ENCODE assay signal across 21 cellular contexts in the genomic region with DNA sequence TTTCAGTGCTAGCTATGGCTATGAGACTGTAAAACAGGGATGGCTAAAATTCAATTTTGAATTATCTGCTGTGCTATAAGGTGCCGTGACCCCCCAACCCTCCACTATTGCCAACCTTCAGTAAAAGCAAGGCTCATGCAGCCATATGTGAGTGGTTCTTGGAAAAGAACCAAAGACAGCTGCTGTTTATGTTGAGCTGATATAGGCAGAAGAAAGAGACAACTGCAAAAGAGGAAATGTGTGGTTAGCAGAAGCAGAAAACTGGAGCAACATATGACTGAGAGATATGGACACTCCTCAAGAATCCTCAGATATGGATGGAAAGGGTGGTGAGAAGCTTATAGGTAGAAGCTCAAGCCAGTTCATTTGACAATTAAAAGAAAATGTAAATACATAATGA.
"Had no signal": no experiment of that assay in that cellular context is flagged by ENCODE, and none has a peak within 500 bp of the region (broad histone marks: within the 10 kb centered on the region; RNA-seq: fewer than 3 reads in every experiment).

No MANE protein-coding gene starts in this region.

- H3K4me1 ChIP-seq: gastrocnemius medialis, heart right ventricle, psoas muscle had no signal

- DNase-seq: activated CD4-positive, alpha-beta memory T cell treated with anti-CD3 and anti-CD28 coated beads, Interleukin-2, amount 10 ng/mL, durations not matched to agents 7 days and 5 days; activated CD4-positive, alpha-beta T cell treated with anti-CD3 and anti-CD28 coated beads for 36 hours; activated naive CD4-positive, alpha-beta T cell; activated T-cell treated with anti-CD3 and anti-CD28 coated beads, Interleukin-2, amount 50 U/mL, for 48 hours; gastrocnemius medialis; heart right ventricle; kidney; left ventricle myocardium superior; mesendoderm; nephron progenitor cell; psoas muscle; stimulated activated CD4-positive, alpha-beta T cell treated with anti-CD3 and anti-CD28 coated beads, Interleukin-12 subunit alpha, Interleukin-12 subunit beta, amount 100 ng/mL, for 4 hours; stimulated activated naive CD4-positive, alpha-beta T cell; substantia nigra; T1000; trophoblast cell; WERI-Rb-1 had no signal

- ATAC-seq: activated CD4-positive, alpha-beta T cell treated with anti-CD3 and anti-CD28 coated beads for 36 hours; gastrocnemius medialis; heart right ventricle; left ventricle myocardium superior; psoas muscle; sciatic nerve had no signal

- H3K4me3 ChIP-seq: cardiac muscle cell, gastrocnemius medialis, heart right ventricle, psoas muscle had no signal

- H3K27me3 ChIP-seq: gastrocnemius medialis, heart right ventricle had no signal

- FAIRE-seq: astrocyte, colon, kidney had no signal

- H3K9me3 ChIP-seq: gastrocnemius medialis, psoas muscle had no signal

- H3K36me3 ChIP-seq: cardiac muscle cell, gastrocnemius medialis, heart right ventricle, WERI-Rb-1 had no signal

- H3K27ac ChIP-seq: cardiac muscle cell, gastrocnemius medialis, heart right ventricle, psoas muscle, WERI-Rb-1 had no signal
